Comparison of ENCODE assay signal across 7 cellular contexts in genomic region chr6:89081423-89082322, GRCh38.
DNase-seq lines count a peak whose midpoint lies in the region; ATAC-seq and TF ChIP-seq lines count a peak whose summit lies in the region.

No MANE protein-coding gene starts in this region.

- H3K4me3 ChIP-seq in retinal pigment epithelial cell (ENCODE audit: low read length): peak overlapping the region; percentile 98

- ATAC-seq in GM18502 (IDR thresholded peaks at IDR 0.05; ENCODE audit: poor library complexity, unreplicated experiment): peak; percentile 66
- ATAC-seq in HG02970 (IDR thresholded peaks at IDR 0.05; ENCODE audit: low FRiP score, unreplicated experiment): peak; percentile 50

- DNase-seq in NCI-H2029 (lab: John Stamatoyannopoulos, UW): peak; percentile 95
- peak; percentile 100 for DNase-seq in T-helper 9 cell
- DNase-seq in astrocyte of the hippocampus (ENCODE audit: low read depth, low spot score): peak; percentile 99
- DNase-seq in hippocampal formation (lab: John Stamatoyannopoulos, UW): peak; percentile 94 to 96
- DNase-seq in retinal pigment epithelial cell (ENCODE audit: low read depth): peak; percentile 88

- TF ChIP-seq CTCF in retinal pigment epithelial cell (conservative IDR thresholded peaks at IDR 0.05; ENCODE audit: low read depth, low read length): no peak

Comparison
In these comparisons a context has a peak if more than half of its experiments do, and no peak if none do; other contexts are left out.
1. Peak in every context shown above with its lines: DNase-seq, ATAC-seq and H3K4me3 ChIP-seq.